8 cellular contexts compared by ENCODE assay signal in genomic region chr19:8506402-8506957, GRCh38. TPM values are rescaled to one million over a fixed set of nuclear protein-coding genes. Genes with fewer than 3 reads are reported as not detected.
A peak's percentile ranks its signal among the peaks of the same experiment; 100 is the strongest.
DNase-seq lines count a peak whose midpoint lies in the region; ATAC-seq, FAIRE-seq and TF ChIP-seq lines count a peak whose summit lies in the region.

No MANE protein-coding gene starts in this region.

- no peak for FAIRE-seq in H54 (lab: Jason Lieb, UNC)

- ATAC-seq in Right ventricle myocardium superior (ENCODE audit: poor library complexity) (peak; percentile 9), HG03457 (IDR thresholded peaks at IDR 0.05; ENCODE audit: unreplicated experiment) (no peak)

- H3K4me3 ChIP-seq in SU-DHL-6 (ENCODE audit: insufficient read depth, low read length, poor library complexity, severe bottlenecking), result peak overlapping the region; percentile 60
- peak overlapping the region; percentile 66 to 78 (median 76) for H3K4me3 ChIP-seq in skeletal muscle tissue (ENCODE audit: low read length in 3 of 3)

- H3K27ac ChIP-seq in SU-DHL-6 (ENCODE audit: low read depth, low read length) (0 out of 2 replicates have a peak overlapping the region, but pooled peaks have one; percentile 8), skeletal muscle tissue (ENCODE audit: low read depth, low read length) (no peak overlapping the region)

- peak overlapping the region; percentile 69 for H3K9ac ChIP-seq in SU-DHL-6 (ENCODE audit: low read length)
- peak overlapping the region in 2 of 3 donors; percentile 59 to 84 for H3K9ac ChIP-seq in skeletal muscle tissue (ENCODE audit: low read depth in 1 of 3, low read length in 3 of 3)

- no peaks in the 10 kb centered on the region for H3K36me3 Mint-ChIP-seq in T-helper 1 cell treated with Interleukin-12 subunit alpha and Interleukin-12 subunit beta and Interleukin-4 antibody, amounts not matched to agents 30 μg/mL and 1 μg/mL, for 36 hours (ENCODE audit: low read depth)

- intact Hi-C loops in Right ventricle myocardium superior (cut with DNase I), result loop anchor here (5.0 to 10.0 kb wide), 3 partner anchors 94 to 242 kb away; partner anchors contain the start of gene MARCHF2

- TF ChIP-seq POLR2A in H54 (IDR thresholded peaks at IDR 0.05; ENCODE audit: low read depth, low read length), result no peak

- H3K9me3 ChIP-seq in SU-DHL-6 (ENCODE audit: insufficient read depth, low read length) (no peaks in the 10 kb centered on the region), skeletal muscle tissue (ENCODE audit: control insufficient read depth in 3 of 3, low read length in 3 of 3) (no peaks in the 10 kb centered on the region)

- no peak for TF ChIP-seq CTCF in SU-DHL-6 (IDR thresholded peaks at IDR 0.05; ENCODE audit: insufficient read depth, low read length, poor library complexity, severe bottlenecking)

- no peaks in the 10 kb centered on the region for H3K27me3 Mint-ChIP-seq in T-helper 1 cell treated with Interleukin-12 subunit alpha and Interleukin-12 subunit beta and Interleukin-4 antibody, amounts not matched to agents 30 μg/mL and 1 μg/mL, for 36 hours (ENCODE audit: low read depth)

- DNase-seq in T-helper 1 cell (no peak), Right ventricle myocardium superior (no peak), GF-D8 (lab: John Stamatoyannopoulos, UW) (no peak), H54 (ENCODE audit: insufficient read length, low spot score) (no peak)

- H3K4me2 ChIP-seq in SU-DHL-6 (ENCODE audit: low read depth, low read length, poor library complexity, severe bottlenecking), result peak overlapping the region; percentile 71

- no peaks in the 10 kb centered on the region for H3K27me3 ChIP-seq in SU-DHL-6 (ENCODE audit: low read length)
- no peaks in the 10 kb centered on the region for H3K27me3 ChIP-seq in skeletal muscle tissue (ENCODE audit: control insufficient read depth in 3 of 3, insufficient read depth in 3 of 3, low read length in 3 of 3)

- peak overlapping the region; percentile 23 for H3K4me3 Mint-ChIP-seq in T-helper 1 cell treated with Interleukin-12 subunit alpha and Interleukin-12 subunit beta and Interleukin-4 antibody, amounts not matched to agents 30 μg/mL and 1 μg/mL, for 36 hours

- H4K20me1 ChIP-seq in SU-DHL-6 (ENCODE audit: low read depth, low read length), result no peaks in the 10 kb centered on the region

- H3K36me3 ChIP-seq in SU-DHL-6 (ENCODE audit: low read length) (no peaks in the 10 kb centered on the region), skeletal muscle tissue (ENCODE audit: control insufficient read depth in 3 of 3, insufficient read depth in 3 of 3, low read length in 3 of 3) (peaks cover 0 to 2% (median 0%) of the 10 kb centered on the region in 3 donors)

- no peaks in the 10 kb centered on the region for H3K9me2 ChIP-seq in SU-DHL-6 (replicated peaks; ENCODE audit: insufficient read depth, low read length)

- H3K4me1 Mint-ChIP-seq in T-helper 1 cell treated with Interleukin-12 subunit alpha and Interleukin-12 subunit beta and Interleukin-4 antibody, amounts not matched to agents 30 μg/mL and 1 μg/mL, for 36 hours (ENCODE audit: low read depth), result peaks cover 11% of the 10 kb centered on the region

- H3K4me1 ChIP-seq in skeletal muscle tissue (ENCODE audit: control insufficient read depth in 3 of 3, insufficient read depth in 3 of 3, low read length in 3 of 3), result peaks cover 8 to 13% (median 10%) of the 10 kb centered on the region in 3 donors

- no peaks in the 10 kb centered on the region for H3K9me3 Mint-ChIP-seq in T-helper 1 cell treated with Interleukin-12 subunit alpha and Interleukin-12 subunit beta and Interleukin-4 antibody, amounts not matched to agents 30 μg/mL and 1 μg/mL, for 36 hours

- peak overlapping the region; percentile 93 for H2AFZ ChIP-seq in SU-DHL-6 (ENCODE audit: low read depth, low read length, severe bottlenecking)

- no peaks in the 10 kb centered on the region for H3F3A ChIP-seq in SU-DHL-6 (ENCODE audit: insufficient read depth)

- H3K27ac Mint-ChIP-seq in T-helper 1 cell treated with Interleukin-12 subunit alpha and Interleukin-12 subunit beta and Interleukin-4 antibody, amounts not matched to agents 30 μg/mL and 1 μg/mL, for 36 hours, result peak overlapping the region; percentile 36

- no peaks in the 10 kb centered on the region for H3K79me2 ChIP-seq in SU-DHL-6 (ENCODE audit: insufficient read depth, low read length)

RNA-seq across cellular contexts. Expression of gene PRAM1, which starts 4.0 kb away (rescaled TPM):
- 0.70 TPM for total RNA-seq in Right ventricle myocardium superior
- total RNA-seq in skeletal muscle tissue, result 1.0 TPM

RNA-seq across cellular contexts. Expression of gene ZNF414, which starts 7.5 kb away (rescaled TPM):
- total RNA-seq in Right ventricle myocardium superior (16.1 TPM), skeletal muscle tissue (4.2 TPM)
